Comparison of ENCODE assay signal across 8 cellular contexts in the genomic region with DNA sequence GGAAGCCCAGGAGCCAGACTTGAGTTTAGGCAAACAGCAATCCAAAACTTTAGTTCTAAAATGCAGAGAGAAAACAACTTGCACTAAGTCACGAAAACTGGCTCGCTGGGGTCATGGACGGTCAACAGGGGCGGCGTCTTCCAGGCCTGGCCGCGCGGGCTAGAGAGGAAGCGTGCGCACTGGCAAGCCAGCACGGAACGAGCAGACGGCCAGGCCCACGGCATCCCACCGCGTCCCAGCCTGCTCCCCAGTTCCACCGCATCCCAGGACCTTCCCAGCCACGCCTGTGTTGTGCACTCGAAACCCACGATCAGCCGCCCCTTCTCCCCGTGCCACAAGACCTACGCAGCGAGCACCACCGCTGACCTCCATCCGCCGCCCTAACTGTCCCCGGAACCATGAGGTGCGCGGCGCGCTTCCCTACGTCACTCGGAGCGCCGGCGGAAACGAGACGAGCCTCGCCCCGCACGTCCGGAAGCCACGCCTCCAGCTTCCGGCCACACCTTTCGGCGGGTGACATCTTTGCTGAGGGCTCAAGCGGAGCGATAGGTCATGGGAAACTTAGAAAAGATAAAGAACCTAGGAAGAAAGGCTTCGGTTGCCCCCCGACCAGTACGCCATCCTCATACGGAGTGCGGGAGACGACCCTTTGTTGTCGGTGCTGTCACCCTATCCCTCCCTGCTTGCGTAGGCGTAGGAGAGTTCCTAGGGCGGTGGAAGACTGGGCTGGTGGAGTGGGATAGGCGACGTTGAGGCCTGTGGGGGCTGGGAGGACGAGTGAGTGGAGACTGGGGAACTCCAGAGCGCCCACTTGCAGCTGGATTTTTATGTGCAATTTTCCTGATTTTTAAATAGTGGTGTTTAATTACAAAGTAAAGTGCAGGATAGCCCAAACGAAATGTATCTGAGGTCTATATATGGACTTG. TPM values are rescaled to one million over a fixed set of nuclear protein-coding genes. Genes with fewer than 3 reads are reported as not detected.
DNase-seq lines count a peak whose midpoint lies in the region; ATAC-seq, FAIRE-seq and TF ChIP-seq lines count a peak whose summit lies in the region.

A gene (minus strand): TSS at position 400 of the 926 bp plus-strand sequence. CDS start 2,460 bp downstream, outside the sequence.

- H3K36me3 ChIP-seq in HepG2 (replicated peaks in 1 of 2; ENCODE audit: control insufficient read depth in 1 of 2, insufficient read depth in 2 of 2, low read length in 2 of 2): peaks cover 14 to 28% of the 10 kb centered on the region in 2 experiments

- peak within 1 kb of the TSS; percentile 83 to 97 (median 92) for H3K4me3 ChIP-seq in HepG2 (replicated peaks in 1 of 3; ENCODE audit: insufficient read depth in 1 of 3, low read depth in 2 of 3, low read length in 3 of 3)

- TF ChIP-seq CTCF in CD4-positive, alpha-beta T cell (IDR thresholded peaks at IDR 0.05): no peak
- peak; percentile 55 for TF ChIP-seq CTCF in HepG2 (CRISPR knock-in tag; IDR thresholded peaks at IDR 0.05)

- H2AFZ ChIP-seq in HepG2 (ENCODE audit: low read length): no peak within 1 kb of the TSS

- DNase-seq in CD4-positive, alpha-beta T cell: peak; percentile 86 to 94 (median 90)
- DNase-seq in NCI-H774 (lab: John Stamatoyannopoulos, UW) (peak; percentile 95), dermis microvascular lymphatic vessel endothelial cell (ENCODE audit: low read depth in 2 of 2) (peak; percentile 88 to 92), HepG2 (ENCODE audit: low spot score) (peak; percentile 90)
- DNase-seq in activated CD4-positive, alpha-beta T cell treated with anti-CD3 and anti-CD28 coated beads, Interleukin-2, amount 50 U/mL, for 48 hours: peak; percentile 94 to 95
- DNase-seq in stimulated activated CD4-positive, alpha-beta T cell treated with anti-CD3 and anti-CD28 coated beads, Interleukin-4, amount 100 ng/mL, for 1 hour: peak; percentile 95

- peaks cover 49% of the 10 kb centered on the region for H3K36me3 Mint-ChIP-seq in CD4-positive, alpha-beta T cell (ENCODE audit: low read depth)

- CTCF ChIA-PET in CD4-positive, alpha-beta T cell (lab: Charles Lee): interaction anchor here (1.2 to 2.9 kb wide), 7 partner anchors 12 to 362 kb away, joined by 3 to 14 read pairs (median 4); a partner anchor contains a TSS
- CTCF ChIA-PET in HepG2 (lab: Yijun Ruan, JAX; ENCODE audit: low intra/inter-chr PET ratio, low total read pairs): no interaction called here

- peak within 1 kb of the TSS; percentile 98 for H3K4me3 Mint-ChIP-seq in CD4-positive, alpha-beta T cell

- H4K20me1 ChIP-seq in HepG2 (ENCODE audit: insufficient read depth, low read length): peaks cover 18% of the 10 kb centered on the region

- H3K4me2 ChIP-seq in HepG2 (ENCODE audit: low read depth, low read length): peak within 1 kb of the TSS; percentile 75

- H3K9ac ChIP-seq in HepG2 (ENCODE audit: insufficient read depth, low read depth, low read length): peak within 1 kb of the TSS; percentile 97

- H3K27me3 ChIP-seq in CD4-positive, alpha-beta T cell (ENCODE audit: control insufficient read depth, insufficient read depth, low read length): no peaks in the 10 kb centered on the region
- H3K27me3 ChIP-seq in HepG2 (ENCODE audit: control insufficient read depth in 1 of 2, insufficient read depth in 2 of 2, low read length in 2 of 2): no peaks in the 10 kb centered on the region; a peak in 1 of 5 replicates

- 0% methylated on average over 40 of the region's 64 CpGs for WGBS in HepG2 (ENCODE audit: low lambda C conversion rate)

- peaks cover 57% of the 10 kb centered on the region for H3K4me1 ChIP-seq in HepG2 (ENCODE audit: insufficient read depth, low read length)

- POLR2A ChIA-PET in CD4-positive, alpha-beta T cell (lab: Charles Lee): interaction anchor here (0.6 to 3.2 kb wide), 25 partner anchors 9 to 1528 kb away, joined by 3 to 36 read pairs (median 8); a partner anchor contains a TSS
- POLR2A ChIA-PET in HepG2 (lab: Yijun Ruan, JAX): interaction anchor here (0.7 to 2.2 kb wide), 21 partner anchors 12 to 771 kb away, joined by 3 to 34 read pairs (median 4); a partner anchor contains a TSS

- TF ChIP-seq EP300 in HepG2 (IDR thresholded peaks at IDR 0.05; ENCODE audit: low read depth in 2 of 2, low read length in 2 of 2): peak in 1 of 2 experiments; percentile 27; a peak in 1 of 4 replicates
- TF ChIP-seq EP300 in HepG2 (CRISPR knock-in tag; IDR thresholded peaks at IDR 0.05; ENCODE audit: borderline replicate concordance): peak; percentile 41; the same call in 1 of the 2 replicates

- BruUV-seq in HepG2 (replicated peaks; lab: Mats Ljungman, UMichigan): TSS peak; percentile 98

- TF ChIP-seq RAD21 in HepG2 (CRISPR knock-in tag; IDR thresholded peaks at IDR 0.05): peak; percentile 43; the same call in 1 of the 2 replicates

- H3K9me3 Mint-ChIP-seq in CD4-positive, alpha-beta T cell: no peaks in the 10 kb centered on the region

- peaks cover 9% of the 10 kb centered on the region for H3K27me3 Mint-ChIP-seq in CD4-positive, alpha-beta T cell

- H3K79me2 ChIP-seq in HepG2 (ENCODE audit: insufficient read depth, low read length): peaks cover 46% of the 10 kb centered on the region

- peak within 1 kb of the TSS; percentile 99 for H3K27ac ChIP-seq in CD4-positive, alpha-beta T cell (ENCODE audit: low read depth, low read length)
- peak within 1 kb of the TSS; percentile 94 for H3K27ac ChIP-seq in HepG2 (ENCODE audit: extremely low read length, insufficient read depth, low read length)

- H3K4me1 Mint-ChIP-seq in CD4-positive, alpha-beta T cell (ENCODE audit: low read depth): peaks cover 55% of the 10 kb centered on the region

- peak within 1 kb of the TSS; percentile 96 for H3K27ac Mint-ChIP-seq in CD4-positive, alpha-beta T cell

- intact Hi-C loops in CD4-positive, alpha-beta T cell (cut with DNase I, micrococcal nuclease): loop anchor here (1.0 to 5.0 kb wide), 12 partner anchors 23 to 909 kb away; a partner anchor contains a TSS
- intact Hi-C loops in HepG2 (cut with micrococcal nuclease; ENCODE audit: unreplicated experiment): loop anchor here (5.0 kb wide), 1 partner anchor 109 kb away; a partner anchor contains a TSS

- TF ChIP-seq POLR2A in HepG2 (IDR thresholded peaks at IDR 0.05; ENCODE audit: insufficient read depth in 1 of 2, low read depth in 2 of 2, low read length in 2 of 2): peak; percentile 97

- peak; percentile 78 for ATAC-seq in CD4-positive, alpha-beta T cell (ENCODE audit: poor library complexity)
- ATAC-seq in GM19397 (IDR thresholded peaks at IDR 0.05; ENCODE audit: unreplicated experiment) (peak; percentile 93), HG03571 (IDR thresholded peaks at IDR 0.05; ENCODE audit: unreplicated experiment) (peak; percentile 89), HepG2 (peak; percentile 92)

- no peaks in the 10 kb centered on the region for H3K9me3 ChIP-seq in CD4-positive, alpha-beta T cell (ENCODE audit: control insufficient read depth, low read length)
- H3K9me3 ChIP-seq in HepG2 (ENCODE audit: low read length): no peaks in the 10 kb centered on the region

- peak; percentile 87 for FAIRE-seq in HepG2 (lab: Jason Lieb, UNC)

- in situ Hi-C loops in HepG2 (cut with HindIII; ENCODE audit: extremely low pct_ligation_motif_present, low pct_unique_long_range_greater_than_20kb): no loop called here

TF ChIP-seq in HepG2, 621 proteins besides CTCF, POLR2A, EP300 and RAD21 (continues in another document):
- no peak for TF ChIP-seq ZNF652 (CRISPR knock-in tag; IDR thresholded peaks at IDR 0.05; ENCODE audit: borderline replicate concordance, low read depth)
- TF ChIP-seq MEF2D (CRISPR knock-in tag; IDR thresholded peaks at IDR 0.05): peak; percentile 79
- peak; percentile 81 for TF ChIP-seq ZNF709 (CRISPR knock-in tag; IDR thresholded peaks at IDR 0.05)
- peak; percentile 93 for TF ChIP-seq KDM2A (CRISPR knock-in tag; IDR thresholded peaks at IDR 0.05; ENCODE audit: borderline replicate concordance, low read depth)
- TF ChIP-seq SP2 (CRISPR knock-in tag; IDR thresholded peaks at IDR 0.05): peak; percentile 76
- TF ChIP-seq, protein P1, sequence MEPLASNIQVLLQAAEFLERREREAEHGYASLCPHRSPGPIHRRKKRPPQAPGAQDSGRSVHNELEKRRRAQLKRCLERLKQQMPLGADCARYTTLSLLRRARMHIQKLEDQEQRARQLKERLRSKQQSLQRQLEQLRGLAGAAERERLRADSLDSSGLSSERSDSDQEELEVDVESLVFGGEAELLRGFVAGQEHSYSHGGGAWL (CRISPR knock-in tag; IDR thresholded peaks at IDR 0.05): peak; percentile 97
- peak; percentile 93 for TF ChIP-seq ATF7-NPFF (CRISPR knock-in tag; IDR thresholded peaks at IDR 0.05; ENCODE audit: low read depth)
- TF ChIP-seq ZNF670 (CRISPR knock-in tag; IDR thresholded peaks at IDR 0.05; ENCODE audit: borderline replicate concordance): no peak

RNA-seq across cellular contexts. Expression of the gene that starts here (rescaled TPM):
- total RNA-seq in CD4-positive, alpha-beta T cell: 100 to 1,000 TPM; 104 to 105 TPM
- total RNA-seq in dermis microvascular lymphatic vessel endothelial cell (55.5 and 62.8 TPM in 2 replicates), HepG2 (2016; rRNA removed; fragmentation: Illumina TruSeq; extraction: Trizol) (87.8 and 90.3 TPM in 2 replicates)
- 33.6 and 34.9 TPM in 2 replicates for total RNA-seq in HepG2 (2016; cell fraction: cytosol; rRNA removed; fragmentation: Illumina TruSeq; extraction: Trizol; ENCODE audit: low read depth)
- total RNA-seq in HepG2 (2016; cell fraction: insoluble cytoplasmic fraction; rRNA removed; fragmentation: Illumina TruSeq; extraction: Trizol): 87.0 and 89.8 TPM in 2 replicates
- 33.7 and 38.0 TPM in 2 replicates for total RNA-seq in HepG2 (2016; cell fraction: membrane; rRNA removed; fragmentation: Illumina TruSeq; extraction: Trizol)
- 82.0 and 84.8 TPM in 2 replicates for total RNA-seq in HepG2 (2016; cell fraction: nucleus; rRNA removed; fragmentation: Illumina TruSeq; extraction: Trizol)
- polyA plus RNA-seq in HepG2 (2011; rRNA removed): 107 and 122 TPM in 2 replicates
- 79.2 and 104 TPM in 2 replicates for polyA plus RNA-seq in HepG2 (2011; cell fraction: cytosol; rRNA removed)
- polyA plus RNA-seq in HepG2 (2011; cell fraction: nucleus; rRNA removed): 370 and 388 TPM in 2 replicates
- polyA plus RNA-seq in HepG2 (2012): 54.3 and 62.8 TPM in 2 replicates
- polyA plus RNA-seq in HepG2 (2016; cell fraction: cytosol; fragmentation: Illumina TruSeq; extraction: Trizol; ENCODE audit: low read depth): 11.2 and 11.7 TPM in 2 replicates
- polyA plus RNA-seq in HepG2 (2016; cell fraction: insoluble cytoplasmic fraction; fragmentation: Illumina TruSeq; extraction: Trizol; ENCODE audit: low read depth): 71.7 and 72.0 TPM in 2 replicates
- polyA plus RNA-seq in HepG2 (2016; cell fraction: membrane; fragmentation: Illumina TruSeq; extraction: Trizol; ENCODE audit: low read depth): 17.4 and 18.6 TPM in 2 replicates
- polyA plus RNA-seq in HepG2 (2016; cell fraction: nucleus; fragmentation: Illumina TruSeq; extraction: Trizol; ENCODE audit: insufficient read depth, low read depth): 105 and 123 TPM in 2 replicates
- 224 and 418 TPM in 2 replicates for polyA minus RNA-seq in HepG2 (2011; rRNA and poly(A)+ RNA removed; ENCODE audit: low replicate concordance)
- polyA minus RNA-seq in HepG2 (2011; cell fraction: cytosol; rRNA and poly(A)+ RNA removed): 56.5 and 63.0 TPM in 2 replicates
- polyA minus RNA-seq in HepG2 (2011; cell fraction: nucleus; rRNA and poly(A)+ RNA removed): 193 and 254 TPM in 2 replicates

Comparison
In these comparisons a context has a peak if more than half of its experiments do, and no peak if none do; other contexts are left out.
1. Peak in every context shown above with its lines: DNase-seq, ATAC-seq, H3K4me3 ChIP-seq and H3K27ac ChIP-seq.